Comparison of ENCODE assay signal across 8 cellular contexts in genomic region chr6:79630400-79630882, GRCh38. TPM values are rescaled to one million over a fixed set of nuclear protein-coding genes. Genes with fewer than 3 reads are reported as not detected.
DNase-seq lines count a peak whose midpoint lies in the region; ATAC-seq and TF ChIP-seq lines count a peak whose summit lies in the region.

No MANE protein-coding gene starts in this region.

- intact Hi-C loops in posterior cingulate gyrus (cut with DNase I), result no loop called here

- POLR2A ChIA-PET in WTC11 (lab: Charles Lee), result interaction anchor here (1.0 to 1.9 kb wide), 3 partner anchors 8 to 94 kb away, joined by 4 to 7 read pairs (median 4); partner anchors contain the start of gene LCA5

- no peaks in the 10 kb centered on the region for H3K36me3 Mint-ChIP-seq in GM23338 (ENCODE audit: low read depth)
- no peaks in the 10 kb centered on the region for H3K36me3 Mint-ChIP-seq in WTC11
- H3K36me3 Mint-ChIP-seq in glutamatergic neuron (ENCODE audit: unreplicated experiment), result no peaks in the 10 kb centered on the region

- no peaks in the 10 kb centered on the region for H3K9me3 ChIP-seq in skeletal muscle satellite cell (replicated peaks; ENCODE audit: low read length)

- ATAC-seq in GM23338, result no peak
- no peak for ATAC-seq in WTC11
- no peak for ATAC-seq in GM21360 (IDR thresholded peaks at IDR 0.05; ENCODE audit: unreplicated experiment)

- no peaks in the 10 kb centered on the region; the same call in 1 of the 2 replicates for H4K20me1 ChIP-seq in GM23338 (replicated peaks; ENCODE audit: insufficient read depth)

- H2AFZ ChIP-seq in GM23338, result peak overlapping the region; percentile 100

- no peaks in the 10 kb centered on the region for H3F3A ChIP-seq in GM23338 (replicated peaks; ENCODE audit: low read depth)

- H3K4me3 ChIP-seq in GM23338, result peak overlapping the region; percentile 94
- H3K4me3 ChIP-seq in skeletal muscle satellite cell (ENCODE audit: low read length), result peak overlapping the region; percentile 85

- H3K4me3 Mint-ChIP-seq in GM23338, result peak overlapping the region; percentile 95
- H3K4me3 Mint-ChIP-seq in WTC11, result peak overlapping the region; percentile 96
- H3K4me3 Mint-ChIP-seq in glutamatergic neuron (ENCODE audit: unreplicated experiment), result peak overlapping the region; percentile 95

- H3K9me3 Mint-ChIP-seq in GM23338 (no peaks in the 10 kb centered on the region), WTC11 (no peaks in the 10 kb centered on the region), glutamatergic neuron (ENCODE audit: unreplicated experiment) (peaks cover 6% of the 10 kb centered on the region)

- CTCF ChIA-PET in WTC11 (lab: Charles Lee), result interaction anchor here (1.0 to 2.3 kb wide), 8 partner anchors 9 to 239 kb away, joined by 3 to 6 read pairs (median 4); no protein-coding TSS in a partner anchor

- H3K27me3 Mint-ChIP-seq in GM23338 (ENCODE audit: insufficient read depth, low read depth, poor library complexity) (peaks cover 6% of the 10 kb centered on the region), WTC11 (ENCODE audit: low read depth) (peaks cover 22% of the 10 kb centered on the region), glutamatergic neuron (ENCODE audit: unreplicated experiment) (peaks cover 5% of the 10 kb centered on the region)

- no peak overlapping the region for H3K27ac ChIP-seq in GM23338 (ENCODE audit: low read depth)

- H3K4me1 ChIP-seq in GM23338 (ENCODE audit: insufficient read depth), result peaks cover 22% of the 10 kb centered on the region
- peaks cover 5% of the 10 kb centered on the region for H3K4me1 ChIP-seq in skeletal muscle satellite cell (ENCODE audit: control insufficient read depth, insufficient read depth, low read length)

- H3K4me1 Mint-ChIP-seq in GM23338, result peaks cover 16% of the 10 kb centered on the region
- H3K4me1 Mint-ChIP-seq in WTC11, result peaks cover 18% of the 10 kb centered on the region
- peaks cover 16% of the 10 kb centered on the region for H3K4me1 Mint-ChIP-seq in glutamatergic neuron (ENCODE audit: low read depth, unreplicated experiment)

- no peaks in the 10 kb centered on the region for H3K36me3 ChIP-seq in GM23338 (ENCODE audit: insufficient read depth)
- H3K36me3 ChIP-seq in skeletal muscle satellite cell (ENCODE audit: insufficient read depth, low read length), result no peaks in the 10 kb centered on the region

- DNase-seq in GM23338 (ENCODE audit: low spot score), result no peak
- no peak for DNase-seq in WTC11 (ENCODE audit: low spot score)
- DNase-seq in glutamatergic neuron, result no peak
- no peak for DNase-seq in DMS53 treated with DMSO at 0.1 percent for 48 hours (lab: John Stamatoyannopoulos, UW; ENCODE audit: unreplicated experiment)
- DNase-seq in posterior cingulate gyrus, result no peak
- DNase-seq in NCI-H226, result no peak

- no peaks in the 10 kb centered on the region for H3K9me2 ChIP-seq in GM23338 (ENCODE audit: insufficient read depth)

- no peak overlapping the region for H3K9ac ChIP-seq in skeletal muscle satellite cell (ENCODE audit: low read depth, low read length)

- TF ChIP-seq CTCF in GM23338 (conservative IDR thresholded peaks at IDR 0.05; ENCODE audit: low read depth in 2 of 2) (no peak), WTC11 (IDR thresholded peaks at IDR 0.05) (no peak), glutamatergic neuron (IDR thresholded peaks at IDR 0.05; ENCODE audit: partially characterized antibody, unreplicated experiment) (no peak)

- peaks cover 27% of the 10 kb centered on the region for H3K27me3 ChIP-seq in GM23338 (ENCODE audit: insufficient read depth)
- no peaks in the 10 kb centered on the region for H3K27me3 ChIP-seq in skeletal muscle satellite cell (ENCODE audit: control insufficient read depth, insufficient read depth, low read length)

- H3K4me2 ChIP-seq in GM23338 (peak overlapping the region; percentile 98), skeletal muscle satellite cell (ENCODE audit: low read length) (peak overlapping the region; percentile 96)

- 0 out of 2 replicates have a peak, but pooled peaks cover 8% of the 10 kb centered on the region for H3K79me2 ChIP-seq in GM23338 (replicated peaks; ENCODE audit: insufficient read depth)

- H3K27ac Mint-ChIP-seq in GM23338 (no peak overlapping the region), WTC11 (no peak overlapping the region), glutamatergic neuron (ENCODE audit: unreplicated experiment) (peak overlapping the region; percentile 87)

TF ChIP-seq in GM23338, 12 proteins besides CTCF, POLR2A, EP300 and RAD21:
- no peak for TF ChIP-seq ZNF331 (CRISPR knock-in tag; IDR thresholded peaks at IDR 0.05; ENCODE audit: low read depth)
- TF ChIP-seq EZH2 (IDR thresholded peaks at IDR 0.05; ENCODE audit: low read depth, unreplicated experiment), result no peak
- TF ChIP-seq NANOG (IDR thresholded peaks at IDR 0.05; ENCODE audit: borderline replicate concordance), result no peak
- TF ChIP-seq CREB1 (CRISPR knock-in tag; IDR thresholded peaks at IDR 0.05; ENCODE audit: low read depth), result no peak
- TF ChIP-seq JUNB (IDR thresholded peaks at IDR 0.05; ENCODE audit: unreplicated experiment), result no peak
- TF ChIP-seq POLR2AphosphoS5 (IDR thresholded peaks at IDR 0.05; ENCODE audit: low read depth), result no peak
TF ChIP-seq in GM23338: peak in this region for 0.

TF ChIP-seq in WTC11, 78 proteins besides CTCF, POLR2A, EP300 and RAD21 (continues in another document):
- TF ChIP-seq OVOL2 (CRISPR knock-in tag; IDR thresholded peaks at IDR 0.05; ENCODE audit: borderline replicate concordance), result no peak
- TF ChIP-seq ESRRA (CRISPR knock-in tag; IDR thresholded peaks at IDR 0.05; ENCODE audit: borderline replicate concordance), result no peak
- TF ChIP-seq FOXJ3 (CRISPR knock-in tag; IDR thresholded peaks at IDR 0.05; ENCODE audit: borderline replicate concordance), result no peak
- TF ChIP-seq ATF6 (CRISPR knock-in tag; IDR thresholded peaks at IDR 0.05), result no peak
- TF ChIP-seq USF2 (CRISPR knock-in tag; IDR thresholded peaks at IDR 0.05), result no peak
- TF ChIP-seq JUN (CRISPR knock-in tag; IDR thresholded peaks at IDR 0.05), result no peak
- no peak for TF ChIP-seq ETV6 (CRISPR knock-in tag; IDR thresholded peaks at IDR 0.05)
- no peak for TF ChIP-seq ZBTB21 (CRISPR knock-in tag; IDR thresholded peaks at IDR 0.05; ENCODE audit: borderline replicate concordance)
- no peak for TF ChIP-seq GABPB1 (CRISPR knock-in tag; IDR thresholded peaks at IDR 0.05)
- TF ChIP-seq ZMAT4 (CRISPR knock-in tag; IDR thresholded peaks at IDR 0.05), result no peak

RNA-seq across cellular contexts. Expression of gene SH3BGRL2, which starts 0.7 kb away (rescaled TPM):
- 23.8 and 24.5 TPM in 2 replicates for total RNA-seq in GM23338 (2014; rRNA removed; shearing (Covaris generic))
- polyA plus RNA-seq in GM23338 (2016; fragmentation: Nextera tagmentation; extraction: Ambion mirVana), result 7.5 and 8.4 TPM in 2 replicates
- total RNA-seq in WTC11 (2021) (13.8 to 16.5 TPM (median 15.5 TPM) in 3 replicates), glutamatergic neuron (ENCODE audit: unreplicated experiment) (47.2 TPM)
- total RNA-seq in skeletal muscle satellite cell (2012; rRNA removed), result 1.3 and 1.5 TPM in 2 replicates
